9 cellular contexts compared by ENCODE assay signal in genomic region chr1:156599811-156600210, GRCh38. TPM values are rescaled to one million over a fixed set of nuclear protein-coding genes. Genes with fewer than 3 reads are reported as not detected.
A peak's percentile ranks its signal among the peaks of the same experiment; 100 is the strongest.
DNase-seq lines count a peak whose midpoint lies in the region; ATAC-seq and TF ChIP-seq lines count a peak whose summit lies in the region.
"Had no signal": no experiment of that assay in that cellular context is flagged by ENCODE, and none has a peak within 500 bp of the region (broad histone marks: within the 10 kb centered on the region; RNA-seq: fewer than 3 reads in every experiment).

No MANE protein-coding gene starts in this region.

- no peak overlapping the region for H3K27ac ChIP-seq in A673 (ENCODE audit: low read depth, low read length, poor library complexity, severe bottlenecking)
- peak overlapping the region; percentile 69 for H3K27ac ChIP-seq in OCI-LY7 (ENCODE audit: low read depth, low read length, poor library complexity, severe bottlenecking)
- H3K27ac ChIP-seq in effector memory CD4-positive, alpha-beta T cell (ENCODE audit: insufficient read depth, low read length, poor library complexity, severe bottlenecking), result peak overlapping the region; percentile 52
- H3K27ac ChIP-seq: tibial artery had no signal

- H3K36me3 ChIP-seq in A673 (ENCODE audit: insufficient read depth, low read length, poor library complexity, severe bottlenecking) (peaks cover 36% of the 10 kb centered on the region), OCI-LY7 (ENCODE audit: insufficient read depth, low read length) (peaks cover 50% of the 10 kb centered on the region)
- peaks cover 38% of the 10 kb centered on the region for H3K36me3 ChIP-seq in effector memory CD4-positive, alpha-beta T cell (ENCODE audit: control insufficient read depth, insufficient read depth, low read length)

- no peaks in the 10 kb centered on the region for H4K20me1 ChIP-seq in OCI-LY7 (ENCODE audit: insufficient read depth, low read length)

- DNase-seq in A673 (ENCODE audit: low spot score) (peak; percentile 41), OCI-LY7 (ENCODE audit: low spot score) (peak; percentile 77), GOT3 (lab: John Stamatoyannopoulos, UW) (no peak), HK-2 (ENCODE audit: unreplicated experiment) (no peak), DMS153 (lab: John Stamatoyannopoulos, UW) (no peak)
- no peak for DNase-seq in effector memory CD4-positive, alpha-beta T cell
- DNase-seq: tibial artery had no signal

- peaks cover 40% of the 10 kb centered on the region for H3K79me2 ChIP-seq in OCI-LY7 (ENCODE audit: insufficient read depth, low read depth, low read length)

- TF ChIP-seq CTCF in A673 (conservative IDR thresholded peaks at IDR 0.05; ENCODE audit: low read depth, low read length), result no peak
- peak; percentile 62 for TF ChIP-seq CTCF in OCI-LY7 (conservative IDR thresholded peaks at IDR 0.05; ENCODE audit: low read length)

- peak overlapping the region; percentile 91 for H3K4me2 ChIP-seq in OCI-LY7 (ENCODE audit: low read length)

- H3K9me2 ChIP-seq in OCI-LY7 (ENCODE audit: insufficient read depth, low read length), result no peaks in the 10 kb centered on the region

- ATAC-seq in GM18511 (IDR thresholded peaks at IDR 0.05; ENCODE audit: unreplicated experiment), result peak; percentile 47
- no peak for ATAC-seq in GM21737 (IDR thresholded peaks at IDR 0.05; ENCODE audit: unreplicated experiment)

- CTCF ChIA-PET in A673 (lab: Charles Lee), result no interaction called here
- CTCF ChIA-PET in OCI-LY7 (lab: Charles Lee; ENCODE audit: unreplicated experiment), result interaction anchor here (0.6 to 1.2 kb wide), 3 partner anchors 9 to 126 kb away, joined by 3 read pairs; partner anchors contain the start of gene NAXE

- no peak overlapping the region for H2AFZ ChIP-seq in OCI-LY7 (ENCODE audit: low read length)

- POLR2A ChIA-PET in A673 (lab: Charles Lee; ENCODE audit: low non-redundant PET), result no interaction called here
- POLR2A ChIA-PET in OCI-LY7 (lab: Charles Lee), result interaction anchor here (0.7 to 4.7 kb wide), 6 partner anchors 8 to 731 kb away, joined by 3 to 27 read pairs (median 4); partner anchors contain the start of genes MEF2D and NAXE

- H3K4me1 ChIP-seq in A673 (ENCODE audit: insufficient read depth, low read length, poor library complexity, severe bottlenecking) (peaks cover 9% of the 10 kb centered on the region), OCI-LY7 (ENCODE audit: insufficient read depth, low read length, poor library complexity, severe bottlenecking) (peaks cover 26% of the 10 kb centered on the region)
- peaks cover 5% of the 10 kb centered on the region for H3K4me1 ChIP-seq in effector memory CD4-positive, alpha-beta T cell (ENCODE audit: control insufficient read depth, insufficient read depth, low read length, poor library complexity, severe bottlenecking)

- H3K27me3 ChIP-seq in A673 (replicated peaks; ENCODE audit: insufficient read depth, low read depth, low read length, poor library complexity), result no peaks in the 10 kb centered on the region
- no peaks in the 10 kb centered on the region for H3K27me3 ChIP-seq in effector memory CD4-positive, alpha-beta T cell (replicated peaks; ENCODE audit: control insufficient read depth, insufficient read depth, low read length, poor library complexity, severe bottlenecking)
- H3K27me3 ChIP-seq: tibial artery had no signal

- BruUV-seq in A673 (replicated peaks; lab: Mats Ljungman, UMichigan), result no TSS peak
- no TSS peak for BruUV-seq in OCI-LY7 (replicated peaks; lab: Mats Ljungman, UMichigan)

- H3K4me3 ChIP-seq in A673 (ENCODE audit: low read depth, low read length, poor library complexity, severe bottlenecking) (peak overlapping the region; percentile 64), OCI-LY7 (ENCODE audit: low read depth, low read length, poor library complexity, severe bottlenecking) (peak overlapping the region; percentile 78)
- H3K4me3 ChIP-seq in effector memory CD4-positive, alpha-beta T cell (ENCODE audit: insufficient read depth, low read depth, low read length, poor library complexity, severe bottlenecking), result no peak overlapping the region

- H3K9me3 ChIP-seq in A673 (ENCODE audit: low read depth, low read length, poor library complexity, severe bottlenecking) (no peaks in the 10 kb centered on the region), OCI-LY7 (ENCODE audit: low read length) (no peaks in the 10 kb centered on the region)
- H3K9me3 ChIP-seq in effector memory CD4-positive, alpha-beta T cell (ENCODE audit: control insufficient read depth, low read length), result no peaks in the 10 kb centered on the region
- H3K9me3 ChIP-seq: tibial artery had no signal

- intact Hi-C loops in A673 (cut with micrococcal nuclease; ENCODE audit: unreplicated experiment), result no loop called here
- intact Hi-C loops in OCI-LY7 (cut with micrococcal nuclease; ENCODE audit: unreplicated experiment), result no loop called here

RNA-seq across cellular contexts. Expression of gene GPATCH4, which starts 1.5 kb away (rescaled TPM):
- total RNA-seq in A673 (2021), result 66.8 and 84.2 TPM in 2 replicates
- total RNA-seq in OCI-LY7 (2014; rRNA removed; shearing (Covaris generic)), result 33.3 and 40.9 TPM in 2 replicates
- 38.5 and 51.6 TPM in 2 replicates for total RNA-seq in OCI-LY7 (2022)

RNA-seq across cellular contexts. Expression of gene NAXE, which starts 8.2 kb away (rescaled TPM):
- 125 and 138 TPM in 2 replicates for total RNA-seq in A673 (2021)
- total RNA-seq in OCI-LY7 (2014; rRNA removed; shearing (Covaris generic)), result 71.6 and 81.5 TPM in 2 replicates
- total RNA-seq in OCI-LY7 (2022), result 56.1 and 61.1 TPM in 2 replicates

RNA-seq across cellular contexts. Expression of gene HAPLN2, which starts 19.4 kb away (rescaled TPM):
- total RNA-seq in A673 (2021) (not detected in 2 replicates), OCI-LY7 (2022) (1.1 and 1.4 TPM in 2 replicates)
- 0.41 and 0.62 TPM in 2 replicates for total RNA-seq in OCI-LY7 (2014; rRNA removed; shearing (Covaris generic))

RNA-seq across cellular contexts. Expression of gene TTC24, which starts 20.3 kb away (rescaled TPM):
- total RNA-seq in A673 (2021) (not detected in 2 replicates), OCI-LY7 (2022) (11.9 and 12.4 TPM in 2 replicates)
- 2.8 and 3.6 TPM in 2 replicates for total RNA-seq in OCI-LY7 (2014; rRNA removed; shearing (Covaris generic))

RNA-seq across cellular contexts. Expression of gene IQGAP3, which starts 27.4 kb away (rescaled TPM):
- total RNA-seq in A673 (2021) (35.3 and 37.5 TPM in 2 replicates), OCI-LY7 (2022) (28.7 and 37.1 TPM in 2 replicates)
- 22.4 and 26.1 TPM in 2 replicates for total RNA-seq in OCI-LY7 (2014; rRNA removed; shearing (Covaris generic))

Comparison
In these comparisons a context has a peak if more than half of its experiments do, and no peak if none do; other contexts are left out.
1. DNase-seq: peak in A673 (single experiment) and OCI-LY7 (single experiment); none in effector memory CD4-positive, alpha-beta T cell (0 of 3), GOT3 (single experiment), HK-2 (single experiment) and DMS153 (single experiment).